21 cellular contexts compared by ENCODE assay signal in the genomic region with DNA sequence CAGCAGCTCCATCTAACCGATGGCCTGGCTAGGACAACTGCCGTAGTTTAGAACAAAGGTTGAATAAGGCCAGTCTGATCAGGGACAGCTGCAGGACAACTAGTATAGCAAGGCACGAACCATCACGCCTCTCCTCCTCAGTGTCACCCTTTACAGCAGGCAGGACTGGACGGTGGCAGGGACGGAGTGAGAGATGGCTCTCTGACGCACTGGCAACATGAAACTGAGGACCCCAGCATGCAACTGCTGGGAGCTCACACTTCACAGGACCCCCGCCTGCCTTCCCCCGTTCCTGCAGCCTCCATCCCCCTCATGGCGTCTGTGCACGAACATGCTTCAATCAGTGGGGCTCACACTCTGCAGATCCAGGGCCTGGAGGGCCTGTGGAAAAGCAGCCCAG. TPM values are rescaled to one million over a fixed set of nuclear protein-coding genes. Genes with fewer than 3 reads are reported as not detected.
DNase-seq lines count a peak whose midpoint lies in the region; ATAC-seq and TF ChIP-seq lines count a peak whose summit lies in the region.
"Had no signal": no experiment of that assay in that cellular context is flagged by ENCODE, and none has a peak within 500 bp of the region (broad histone marks: within the 10 kb centered on the region; RNA-seq: fewer than 3 reads in every experiment).

No MANE protein-coding gene starts in this region.

- no peaks in the 10 kb centered on the region for H3K36me3 Mint-ChIP-seq in activated naive CD8-positive, alpha-beta T cell treated with anti-CD3 and anti-CD28 coated beads, Interleukin-2, amount 10 ng/mL, durations not matched to agents 7 days and 5 days
- H3K36me3 Mint-ChIP-seq in activated naive CD8-positive, alpha-beta T cell treated with anti-CD3 and anti-CD28 coated beads for 36 hours = no peaks in the 10 kb centered on the region
- peaks cover 32% of the 10 kb centered on the region for H3K36me3 Mint-ChIP-seq in chondrocyte (ENCODE audit: low read depth)
- peaks cover 31% of the 10 kb centered on the region for H3K36me3 Mint-ChIP-seq in type B pancreatic cell

- no peaks in the 10 kb centered on the region for H3K4me1 Mint-ChIP-seq in activated naive CD8-positive, alpha-beta T cell treated with anti-CD3 and anti-CD28 coated beads, Interleukin-2, amount 10 ng/mL, durations not matched to agents 7 days and 5 days
- H3K4me1 Mint-ChIP-seq in activated naive CD8-positive, alpha-beta T cell treated with anti-CD3 and anti-CD28 coated beads for 36 hours = no peaks in the 10 kb centered on the region
- H3K4me1 Mint-ChIP-seq in chondrocyte (ENCODE audit: low read depth) (peaks cover 36% of the 10 kb centered on the region), type B pancreatic cell (ENCODE audit: unreplicated experiment) (no peaks in the 10 kb centered on the region)

- no peaks in the 10 kb centered on the region for H3K9me3 ChIP-seq in lower lobe of right lung
- H3K9me3 ChIP-seq: A549, BE2C had no signal

- TF ChIP-seq CTCF in chondrocyte (IDR thresholded peaks at IDR 0.05) (no peak), lower lobe of right lung (IDR thresholded peaks at IDR 0.05) (no peak), type B pancreatic cell (conservative IDR thresholded peaks at IDR 0.05) (no peak)

- no peak overlapping the region for H3K27ac ChIP-seq in lower lobe of right lung
- H3K27ac ChIP-seq: A549, epithelial cell of prostate, hepatocyte, HL-60 had no signal

- H3K4me3 ChIP-seq in lower lobe of right lung = no peak overlapping the region
- H3K4me3 ChIP-seq: A549, hepatocyte had no signal

- H3K27me3 Mint-ChIP-seq in activated naive CD8-positive, alpha-beta T cell treated with anti-CD3 and anti-CD28 coated beads, Interleukin-2, amount 10 ng/mL, durations not matched to agents 7 days and 5 days = no peaks in the 10 kb centered on the region
- no peaks in the 10 kb centered on the region for H3K27me3 Mint-ChIP-seq in activated naive CD8-positive, alpha-beta T cell treated with anti-CD3 and anti-CD28 coated beads for 36 hours
- H3K27me3 Mint-ChIP-seq in chondrocyte (ENCODE audit: low read depth) = no peaks in the 10 kb centered on the region
- no peaks in the 10 kb centered on the region for H3K27me3 Mint-ChIP-seq in type B pancreatic cell
- H3K27me3 Mint-ChIP-seq: stimulated activated naive CD8-positive, alpha-beta T cell treated with anti-CD3 and anti-CD28 coated beads, Interleukin-15, Interleukin-2, amounts not matched to agents 100 ng/mL and 50 ng/mL, for 24 hours had no signal

- H3K27ac Mint-ChIP-seq in activated naive CD8-positive, alpha-beta T cell treated with anti-CD3 and anti-CD28 coated beads, Interleukin-2, amount 10 ng/mL, durations not matched to agents 7 days and 5 days = no peak overlapping the region
- H3K27ac Mint-ChIP-seq in activated naive CD8-positive, alpha-beta T cell treated with anti-CD3 and anti-CD28 coated beads for 36 hours = no peak overlapping the region
- H3K27ac Mint-ChIP-seq in chondrocyte (ENCODE audit: unreplicated experiment) = no peak overlapping the region
- no peak overlapping the region for H3K27ac Mint-ChIP-seq in type B pancreatic cell
- H3K27ac Mint-ChIP-seq: stimulated activated naive CD8-positive, alpha-beta T cell treated with anti-CD3 and anti-CD28 coated beads, Interleukin-15, Interleukin-2, amounts not matched to agents 100 ng/mL and 50 ng/mL, for 24 hours had no signal

- no peaks in the 10 kb centered on the region for H3K9me3 Mint-ChIP-seq in activated naive CD8-positive, alpha-beta T cell treated with anti-CD3 and anti-CD28 coated beads, Interleukin-2, amount 10 ng/mL, durations not matched to agents 7 days and 5 days
- no peaks in the 10 kb centered on the region for H3K9me3 Mint-ChIP-seq in activated naive CD8-positive, alpha-beta T cell treated with anti-CD3 and anti-CD28 coated beads for 36 hours
- no peaks in the 10 kb centered on the region for H3K9me3 Mint-ChIP-seq in chondrocyte (ENCODE audit: low read depth)
- H3K9me3 Mint-ChIP-seq in type B pancreatic cell = no peaks in the 10 kb centered on the region
- H3K9me3 Mint-ChIP-seq: stimulated activated naive CD8-positive, alpha-beta T cell treated with anti-CD3 and anti-CD28 coated beads, Interleukin-15, Interleukin-2, amounts not matched to agents 100 ng/mL and 50 ng/mL, for 24 hours had no signal

- peak; percentile 19 for DNase-seq in activated naive CD8-positive, alpha-beta T cell treated with anti-CD3 and anti-CD28 coated beads, Interleukin-2, amount 10 ng/mL, durations not matched to agents 7 days and 5 days
- no peak for DNase-seq in activated naive CD8-positive, alpha-beta T cell treated with anti-CD3 and anti-CD28 coated beads for 36 hours
- peak; percentile 68 for DNase-seq in chondrocyte (ENCODE audit: low spot score)
- DNase-seq in lower lobe of right lung = peak; percentile 30
- DNase-seq in type B pancreatic cell (ENCODE audit: extremely low spot score, unreplicated experiment) = peak; percentile 54
- no peak for DNase-seq in ureter (ENCODE audit: low spot score)
- DNase-seq in AG08396 (ENCODE audit: low spot score) = no peak
- DNase-seq: activated CD4-positive, alpha-beta T cell treated with anti-CD3 and anti-CD28 coated beads for 48 hours; activated naive CD4-positive, alpha-beta T cell; BE2C; NCI-H1048; NCI-H2081; SIG-M5; stimulated activated CD4-positive, alpha-beta T cell treated with anti-CD3 and anti-CD28 coated beads, Interleukin-2, amount 100 ng/mL, for 48 hours; trophoblast cell had no signal

- peaks cover 94% of the 10 kb centered on the region for H3K36me3 ChIP-seq in lower lobe of right lung

- intact Hi-C loops in lower lobe of right lung (cut with DNase I) = no loop called here

- no peaks in the 10 kb centered on the region for H3K27me3 ChIP-seq in lower lobe of right lung (ENCODE audit: low read depth)
- H3K27me3 ChIP-seq: BE2C, hepatocyte had no signal

- H3K4me3 Mint-ChIP-seq in activated naive CD8-positive, alpha-beta T cell treated with anti-CD3 and anti-CD28 coated beads, Interleukin-2, amount 10 ng/mL, durations not matched to agents 7 days and 5 days = no peak overlapping the region
- no peak overlapping the region for H3K4me3 Mint-ChIP-seq in activated naive CD8-positive, alpha-beta T cell treated with anti-CD3 and anti-CD28 coated beads for 36 hours
- H3K4me3 Mint-ChIP-seq in chondrocyte (ENCODE audit: unreplicated experiment) (no peak overlapping the region), type B pancreatic cell (no peak overlapping the region)
- H3K4me3 Mint-ChIP-seq: stimulated activated naive CD8-positive, alpha-beta T cell treated with anti-CD3 and anti-CD28 coated beads, Interleukin-15, Interleukin-2, amounts not matched to agents 100 ng/mL and 50 ng/mL, for 24 hours had no signal

- POLR2A ChIA-PET in activated naive CD8-positive, alpha-beta T cell treated with anti-CD3 and anti-CD28 coated beads, Interleukin-2, amount 10 ng/mL, durations not matched to agents 7 days and 5 days (lab: Charles Lee) = no interaction called here

- no peak for ATAC-seq in activated naive CD8-positive, alpha-beta T cell treated with anti-CD3 and anti-CD28 coated beads, Interleukin-2, amount 10 ng/mL, durations not matched to agents 7 days and 5 days (ENCODE audit: low read depth)
- ATAC-seq in lower lobe of right lung (no peak), GM21515 (IDR thresholded peaks at IDR 0.05; ENCODE audit: unreplicated experiment) (no peak)
- ATAC-seq: A549 had no signal

- H3K4me1 ChIP-seq in lower lobe of right lung = peaks cover 20% of the 10 kb centered on the region
- H3K4me1 ChIP-seq: A549 had no signal

RNA-seq across cellular contexts. Expression of a gene that starts 53.7 kb away (rescaled TPM):
- 10 to 100 TPM; 15.3 to 15.8 TPM for total RNA-seq in activated naive CD8-positive, alpha-beta T cell treated with anti-CD3 and anti-CD28 coated beads, Interleukin-2, amount 10 ng/mL, durations not matched to agents 7 days and 5 days
- 10 to 100 TPM; 11.5 to 12.6 TPM for total RNA-seq in activated naive CD8-positive, alpha-beta T cell treated with anti-CD3 and anti-CD28 coated beads for 36 hours
- total RNA-seq in chondrocyte = 21.6 to 24.7 TPM (median 23.6 TPM) in 3 replicates
- 18.7 TPM for total RNA-seq in lower lobe of right lung
- 18.8 and 24.5 TPM in 2 replicates for total RNA-seq in type B pancreatic cell (ENCODE audit: low replicate concordance)
- total RNA-seq in ureter = 26.3 TPM

Comparison
In these comparisons a context has a peak if more than half of its experiments do, and no peak if none do; other contexts are left out.
1. DNase-seq: peak in activated naive CD8-positive, alpha-beta T cell treated with anti-CD3 and anti-CD28 coated beads, Interleukin-2, amount 10 ng/mL, durations not matched to agents 7 days and 5 days (single experiment), chondrocyte (single experiment), lower lobe of right lung (single experiment) and type B pancreatic cell (single experiment); none in activated naive CD8-positive, alpha-beta T cell treated with anti-CD3 and anti-CD28 coated beads for 36 hours (single experiment), ureter (single experiment) and AG08396 (single experiment).